Comparison of ENCODE assay signal across 25 cellular contexts in genomic region chr6:20160541-20161283, GRCh38. TPM values are rescaled to one million over a fixed set of nuclear protein-coding genes. Genes with fewer than 3 reads are reported as not detected.
DNase-seq lines count a peak whose midpoint lies in the region; ATAC-seq and TF ChIP-seq lines count a peak whose summit lies in the region.
"Had no signal": no experiment of that assay in that cellular context is flagged by ENCODE, and none has a peak within 500 bp of the region (broad histone marks: within the 10 kb centered on the region; RNA-seq: fewer than 3 reads in every experiment).

No MANE protein-coding gene starts in this region.

- DNase-seq in NCI-H2029 (lab: John Stamatoyannopoulos, UW) (peak; percentile 32), NCI-H2029 treated with DMSO at 0.1 percent for 48 hours (lab: John Stamatoyannopoulos, UW) (no peak), NCI-H526 treated with DMSO at 0.1 percent for 48 hours (lab: John Stamatoyannopoulos, UW) (peak; percentile 77), foreskin melanocyte (peak; percentile 74), tibial nerve (ENCODE audit: low spot score in 2 of 2) (no peak), left lobe of liver (ENCODE audit: low spot score) (no peak)
- DNase-seq in activated CD4-positive, alpha-beta T cell treated with anti-CD3 and anti-CD28 coated beads for 36 hours, result no peak
- DNase-seq: activated B cell treated with CpG ODN at 0.5 μM for 24 hours; activated CD8-positive, alpha-beta T cell treated with anti-CD3 and anti-CD28 coated beads, Interleukin-2, amount 10 ng/mL, durations not matched to agents 7 days and 5 days; activated naive CD4-positive, alpha-beta T cell treated with Interleukin-2 at 50 U/mL for 16 hours; BE2C; COR-L47; cortex of kidney; GOT3; heart right ventricle; left ventricle myocardium inferior; NCI-H1417; NCI-H510A treated with DMSO at 0.1 percent for 48 hours; posterior cingulate gyrus; RPMI8226; testis had no signal

- H3K36me3 Mint-ChIP-seq in activated CD4-positive, alpha-beta T cell treated with anti-CD3 and anti-CD28 coated beads for 36 hours (ENCODE audit: low read depth), result peaks cover 2% of the 10 kb centered on the region

- no peaks in the 10 kb centered on the region for H3K36me3 ChIP-seq in tibial nerve
- no peaks in the 10 kb centered on the region for H3K36me3 ChIP-seq in gastroesophageal sphincter
- H3K36me3 ChIP-seq: BE2C, left ventricle myocardium inferior had no signal

- H3K4me3 ChIP-seq in tibial nerve (peak overlapping the region in 2 of 4 donors; percentile 7 to 13), gastroesophageal sphincter (no peak overlapping the region)
- H3K4me3 ChIP-seq: heart right ventricle, left ventricle myocardium inferior, testis had no signal

- no peaks in the 10 kb centered on the region for H3K9me3 Mint-ChIP-seq in activated CD4-positive, alpha-beta T cell treated with anti-CD3 and anti-CD28 coated beads for 36 hours (ENCODE audit: low read depth)
- H3K9me3 Mint-ChIP-seq: nephron had no signal

- CTCF ChIA-PET in activated CD4-positive, alpha-beta T cell treated with anti-CD3 and anti-CD28 coated beads for 36 hours (lab: Charles Lee), result no interaction called here

- ATAC-seq in gastroesophageal sphincter, result no peak
- no peak for ATAC-seq in left lobe of liver
- ATAC-seq in activated CD4-positive, alpha-beta T cell treated with anti-CD3 and anti-CD28 coated beads for 36 hours, result no peak
- ATAC-seq: activated CD8-positive, alpha-beta T cell treated with anti-CD3 and anti-CD28 coated beads, Interleukin-2, amount 10 ng/mL, durations not matched to agents 7 days and 5 days; heart right ventricle; SK-N-SH treated with all-trans-retinoic acid at 6 μM for 48 hours had no signal

- H3K27me3 Mint-ChIP-seq in activated CD4-positive, alpha-beta T cell treated with anti-CD3 and anti-CD28 coated beads for 36 hours, result no peaks in the 10 kb centered on the region
- H3K27me3 Mint-ChIP-seq: activated B cell treated with CpG ODN at 0.5 μM for 24 hours had no signal

- H3K4me3 Mint-ChIP-seq in activated CD4-positive, alpha-beta T cell treated with anti-CD3 and anti-CD28 coated beads for 36 hours, result no peak overlapping the region
- H3K4me3 Mint-ChIP-seq: activated B cell treated with CpG ODN at 0.5 μM for 24 hours; activated CD8-positive, alpha-beta T cell treated with anti-CD3 and anti-CD28 coated beads, Interleukin-2, amount 10 ng/mL, durations not matched to agents 7 days and 5 days; nephron had no signal

- no peak overlapping the region for H3K27ac Mint-ChIP-seq in activated CD4-positive, alpha-beta T cell treated with anti-CD3 and anti-CD28 coated beads for 36 hours
- H3K27ac Mint-ChIP-seq: activated B cell treated with CpG ODN at 0.5 μM for 24 hours; activated CD8-positive, alpha-beta T cell treated with anti-CD3 and anti-CD28 coated beads, Interleukin-2, amount 10 ng/mL, durations not matched to agents 7 days and 5 days had no signal

- 54 to 58% methylated on average over 9 of the region's 9 CpGs for WGBS in tibial nerve, 2 donors
- 67 to 79% methylated on average over 4 to 6 of the region's 9 CpGs for WGBS in gastroesophageal sphincter (ENCODE audit: low coverage in 1 of 2), 2 donors

- intact Hi-C loops in activated CD4-positive, alpha-beta T cell treated with anti-CD3 and anti-CD28 coated beads for 36 hours (cut with DNase I, micrococcal nuclease), result no loop called here

- no peak for TF ChIP-seq POLR2A in tibial nerve (IDR thresholded peaks at IDR 0.05)
- no peak for TF ChIP-seq POLR2A in gastroesophageal sphincter (IDR thresholded peaks at IDR 0.05)

- no peaks in the 10 kb centered on the region for H3K9me3 ChIP-seq in tibial nerve
- no peaks in the 10 kb centered on the region for H3K9me3 ChIP-seq in gastroesophageal sphincter
- H3K9me3 ChIP-seq: BE2C, heart right ventricle, left ventricle myocardium inferior, testis had no signal

- H3K4me1 Mint-ChIP-seq in activated CD4-positive, alpha-beta T cell treated with anti-CD3 and anti-CD28 coated beads for 36 hours, result no peaks in the 10 kb centered on the region
- H3K4me1 Mint-ChIP-seq: activated B cell treated with CpG ODN at 0.5 μM for 24 hours, nephron had no signal

- TF ChIP-seq CTCF in tibial nerve (IDR thresholded peaks at IDR 0.05) (no peak), gastroesophageal sphincter (IDR thresholded peaks at IDR 0.05) (no peak)

- H3K27me3 ChIP-seq in tibial nerve, result no peaks in the 10 kb centered on the region
- no peaks in the 10 kb centered on the region for H3K27me3 ChIP-seq in gastroesophageal sphincter
- H3K27me3 ChIP-seq: BE2C, heart right ventricle, testis had no signal

- H3K27ac ChIP-seq in tibial nerve, result peak overlapping the region; percentile 34 to 78 (median 62)
- peak overlapping the region in 2 of 4 donors; percentile 3 to 20 for H3K27ac ChIP-seq in gastroesophageal sphincter
- H3K27ac ChIP-seq: 22Rv1, heart right ventricle, left ventricle myocardium inferior, testis had no signal

- TF ChIP-seq EP300 in tibial nerve (IDR thresholded peaks at IDR 0.05) (no peak), gastroesophageal sphincter (IDR thresholded peaks at IDR 0.05) (no peak)

- POLR2A ChIA-PET in activated CD4-positive, alpha-beta T cell treated with anti-CD3 and anti-CD28 coated beads for 36 hours (lab: Charles Lee), result no interaction called here

- H3K4me1 ChIP-seq in tibial nerve, result peaks cover 0 to 61% (median 16%) of the 10 kb centered on the region in 4 donors
- H3K4me1 ChIP-seq in gastroesophageal sphincter, result peaks cover 0 to 30% (median 0%) of the 10 kb centered on the region in 3 donors
- H3K4me1 ChIP-seq: BE2C, testis had no signal

RNA-seq across cellular contexts. Expression of gene MBOAT1, which starts 51.6 kb away (rescaled TPM):
- total RNA-seq in tibial nerve (10 to 100 TPM; 12.3 to 25.6 (median 19.2) TPM), gastroesophageal sphincter (10 to 100 TPM in 1 of 4 donors, 1 to 10 TPM in 3; 2.6 to 11.8 (median 4.4) TPM), left lobe of liver (4.6 TPM)
- total RNA-seq in activated CD4-positive, alpha-beta T cell treated with anti-CD3 and anti-CD28 coated beads for 36 hours, result 10 to 100 TPM; 13.3 to 16.1 TPM

Comparison
In these comparisons a context has a peak if more than half of its experiments do, and no peak if none do; other contexts are left out.
1. DNase-seq: peak in NCI-H2029 (single experiment), NCI-H526 treated with DMSO at 0.1 percent for 48 hours (single experiment) and foreskin melanocyte (single experiment); none in NCI-H2029 treated with DMSO at 0.1 percent for 48 hours (single experiment), tibial nerve (0 of 2), left lobe of liver (single experiment) and activated CD4-positive, alpha-beta T cell treated with anti-CD3 and anti-CD28 coated beads for 36 hours (single experiment).